In genomic region chr6:301526-301925, GRCh38 we compare ENCODE assay signal across 3 cellular contexts.
"Had no signal": no experiment of that assay in that cellular context is flagged by ENCODE, and none has a peak within 500 bp of the region (broad histone marks: within the 10 kb centered on the region; RNA-seq: fewer than 3 reads in every experiment).

No MANE protein-coding gene starts in this region.

- DNase-seq: GDM1, GF-D8 had no signal

- H3K4me3 ChIP-seq: GM12878 had no signal
